In genomic region chr12:92863255-92863654, GRCh38 we compare ENCODE assay signal across 17 cellular contexts.
"Had no signal": no experiment of that assay in that cellular context is flagged by ENCODE, and none has a peak within 500 bp of the region (broad histone marks: within the 10 kb centered on the region; RNA-seq: fewer than 3 reads in every experiment).

No MANE protein-coding gene starts in this region.

- H3K4me3 Mint-ChIP-seq: activated CD4-positive, alpha-beta memory T cell treated with anti-CD3 and anti-CD28 coated beads for 36 hours; activated T-helper 17 cell treated with anti-CD3 and anti-CD28 coated beads, Interleukin-2, amount 50 U/mL, for 72 hours; stimulated activated memory B cell treated with anti-CD40 and anti-IgM and Interleukin-4, amounts not matched to agents 10 μg/mL and 1 μg/mL and 100 μg/mL, for 72 hours had no signal

- DNase-seq: activated CD4-positive, alpha-beta memory T cell treated with anti-CD3 and anti-CD28 coated beads for 36 hours; activated CD4-positive, alpha-beta T cell treated with anti-CD3 and anti-CD28 coated beads for 4 hours; activated naive CD4-positive, alpha-beta T cell treated with anti-CD3 and anti-CD28 coated beads, Interleukin-2, amount 50 U/mL, for 16 hours; occipital lobe; posterior cingulate gyrus; retina; spleen; stimulated activated CD4-positive, alpha-beta T cell treated with anti-CD3 and anti-CD28 coated beads, Interleukin-4, amount 100 ng/mL, for 4 hours; T1000 had no signal

- H3K4me3 ChIP-seq: ascending aorta, coronary artery, lung, spleen had no signal

- H3K9me3 ChIP-seq: ascending aorta, spleen had no signal

- H3K27ac ChIP-seq: ascending aorta, coronary artery, spleen had no signal

- H3K27ac Mint-ChIP-seq: activated CD4-positive, alpha-beta memory T cell treated with anti-CD3 and anti-CD28 coated beads for 36 hours; activated T-helper 17 cell treated with anti-CD3 and anti-CD28 coated beads, Interleukin-2, amount 50 U/mL, for 72 hours; stimulated activated memory B cell treated with anti-CD40 and anti-IgM and Interleukin-4, amounts not matched to agents 10 μg/mL and 1 μg/mL and 100 μg/mL, for 72 hours had no signal

- H3K9me3 Mint-ChIP-seq: activated CD4-positive, alpha-beta memory T cell treated with anti-CD3 and anti-CD28 coated beads for 36 hours; stimulated activated memory B cell treated with anti-CD40 and anti-IgM and Interleukin-4, amounts not matched to agents 10 μg/mL and 1 μg/mL and 100 μg/mL, for 72 hours had no signal

- H3K27me3 Mint-ChIP-seq: activated CD4-positive, alpha-beta memory T cell treated with anti-CD3 and anti-CD28 coated beads for 36 hours; activated T-helper 17 cell treated with anti-CD3 and anti-CD28 coated beads, Interleukin-2, amount 50 U/mL, for 72 hours; stimulated activated memory B cell treated with anti-CD40 and anti-IgM and Interleukin-4, amounts not matched to agents 10 μg/mL and 1 μg/mL and 100 μg/mL, for 72 hours had no signal

- H3K4me1 ChIP-seq: ascending aorta, spleen had no signal

- H3K27me3 ChIP-seq: ascending aorta, spleen had no signal

- FAIRE-seq: endometrium, frontal cortex, keratinocyte had no signal

- H3K4me1 Mint-ChIP-seq: activated T-helper 17 cell treated with anti-CD3 and anti-CD28 coated beads, Interleukin-2, amount 50 U/mL, for 72 hours had no signal
